1 cellular context compared by ENCODE assay signal in genomic region chr11:47407746-47408590, GRCh38.
TF ChIP-seq lines count a peak whose summit lies in the region.

Gene SLC39A13 (plus strand): TSS chr11:47408590. CDS start chr11:47410095, 1,505 bp downstream.

TF ChIP-seq in HepG2, 621 proteins besides CTCF, POLR2A, EP300 and RAD21 (continued from another document and continues in another):
- TF ChIP-seq, protein P1, sequence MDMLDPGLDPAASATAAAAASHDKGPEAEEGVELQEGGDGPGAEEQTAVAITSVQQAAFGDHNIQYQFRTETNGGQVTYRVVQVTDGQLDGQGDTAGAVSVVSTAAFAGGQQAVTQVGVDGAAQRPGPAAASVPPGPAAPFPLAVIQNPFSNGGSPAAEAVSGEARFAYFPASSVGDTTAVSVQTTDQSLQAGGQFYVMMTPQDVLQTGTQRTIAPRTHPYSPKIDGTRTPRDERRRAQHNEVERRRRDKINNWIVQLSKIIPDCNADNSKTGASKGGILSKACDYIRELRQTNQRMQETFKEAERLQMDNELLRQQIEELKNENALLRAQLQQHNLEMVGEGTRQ (IDR thresholded peaks at IDR 0.05; ENCODE audit: low read depth, low read length), result no peak
- TF ChIP-seq, protein P1 (CRISPR knock-in tag; IDR thresholded peaks at IDR 0.05; ENCODE audit: borderline replicate concordance), result no peak
- TF ChIP-seq CREM (IDR thresholded peaks at IDR 0.05), result no peak
- peak; percentile 70 for TF ChIP-seq CREM (CRISPR knock-in tag; IDR thresholded peaks at IDR 0.05)
- no peak for TF ChIP-seq CHD4 (IDR thresholded peaks at IDR 0.05; ENCODE audit: borderline replicate concordance, low read length)
- TF ChIP-seq ZNF891 (CRISPR knock-in tag; IDR thresholded peaks at IDR 0.05), result no peak
- TF ChIP-seq ZNF564 (CRISPR knock-in tag; IDR thresholded peaks at IDR 0.05), result no peak
- no peak; the same call in 1 of the 2 replicates for TF ChIP-seq ZNF362 (CRISPR knock-in tag; IDR thresholded peaks at IDR 0.05; ENCODE audit: borderline replicate concordance)
- TF ChIP-seq, protein P2, sequence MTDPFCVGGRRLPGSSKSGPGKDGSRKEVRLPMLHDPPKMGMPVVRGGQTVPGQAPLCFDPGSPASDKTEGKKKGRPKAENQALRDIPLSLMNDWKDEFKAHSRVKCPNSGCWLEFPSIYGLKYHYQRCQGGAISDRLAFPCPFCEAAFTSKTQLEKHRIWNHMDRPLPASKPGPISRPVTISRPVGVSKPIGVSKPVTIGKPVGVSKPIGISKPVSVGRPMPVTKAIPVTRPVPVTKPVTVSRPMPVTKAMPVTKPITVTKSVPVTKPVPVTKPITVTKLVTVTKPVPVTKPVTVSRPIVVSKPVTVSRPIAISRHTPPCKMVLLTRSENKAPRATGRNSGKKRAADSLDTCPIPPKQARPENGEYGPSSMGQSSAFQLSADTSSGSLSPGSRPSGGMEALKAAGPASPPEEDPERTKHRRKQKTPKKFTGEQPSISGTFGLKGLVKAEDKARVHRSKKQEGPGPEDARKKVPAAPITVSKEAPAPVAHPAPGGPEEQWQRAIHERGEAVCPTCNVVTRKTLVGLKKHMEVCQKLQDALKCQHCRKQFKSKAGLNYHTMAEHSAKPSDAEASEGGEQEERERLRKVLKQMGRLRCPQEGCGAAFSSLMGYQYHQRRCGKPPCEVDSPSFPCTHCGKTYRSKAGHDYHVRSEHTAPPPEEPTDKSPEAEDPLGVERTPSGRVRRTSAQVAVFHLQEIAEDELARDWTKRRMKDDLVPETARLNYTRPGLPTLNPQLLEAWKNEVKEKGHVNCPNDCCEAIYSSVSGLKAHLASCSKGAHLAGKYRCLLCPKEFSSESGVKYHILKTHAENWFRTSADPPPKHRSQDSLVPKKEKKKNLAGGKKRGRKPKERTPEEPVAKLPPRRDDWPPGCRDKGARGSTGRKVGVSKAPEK (CRISPR knock-in tag; IDR thresholded peaks at IDR 0.05; ENCODE audit: borderline replicate concordance), result no peak
- no peak for TF ChIP-seq DRAP1 (CRISPR knock-in tag; IDR thresholded peaks at IDR 0.05)
- TF ChIP-seq KLF12 (CRISPR knock-in tag; IDR thresholded peaks at IDR 0.05; ENCODE audit: borderline replicate concordance), result peak; percentile 91; the same call in 1 of the 2 replicates
- TF ChIP-seq ZNF274 (CRISPR knock-in tag; IDR thresholded peaks at IDR 0.05), result peak; percentile 79; the same call in 1 of the 2 replicates
- TF ChIP-seq ZNF121 (CRISPR knock-in tag; IDR thresholded peaks at IDR 0.05), result peak; percentile 61; the same call in 1 of the 2 replicates
- TF ChIP-seq ZNF225 (CRISPR knock-in tag; IDR thresholded peaks at IDR 0.05), result no peak; the same call in 1 of the 2 replicates
- TF ChIP-seq, protein P3, sequence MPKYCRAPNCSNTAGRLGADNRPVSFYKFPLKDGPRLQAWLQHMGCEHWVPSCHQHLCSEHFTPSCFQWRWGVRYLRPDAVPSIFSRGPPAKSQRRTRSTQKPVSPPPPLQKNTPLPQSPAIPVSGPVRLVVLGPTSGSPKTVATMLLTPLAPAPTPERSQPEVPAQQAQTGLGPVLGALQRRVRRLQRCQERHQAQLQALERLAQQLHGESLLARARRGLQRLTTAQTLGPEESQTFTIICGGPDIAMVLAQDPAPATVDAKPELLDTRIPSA (CRISPR knock-in tag; IDR thresholded peaks at IDR 0.05; ENCODE audit: borderline replicate concordance), result peak; percentile 91; the same call in 1 of the 2 replicates
- TF ChIP-seq, protein P4, sequence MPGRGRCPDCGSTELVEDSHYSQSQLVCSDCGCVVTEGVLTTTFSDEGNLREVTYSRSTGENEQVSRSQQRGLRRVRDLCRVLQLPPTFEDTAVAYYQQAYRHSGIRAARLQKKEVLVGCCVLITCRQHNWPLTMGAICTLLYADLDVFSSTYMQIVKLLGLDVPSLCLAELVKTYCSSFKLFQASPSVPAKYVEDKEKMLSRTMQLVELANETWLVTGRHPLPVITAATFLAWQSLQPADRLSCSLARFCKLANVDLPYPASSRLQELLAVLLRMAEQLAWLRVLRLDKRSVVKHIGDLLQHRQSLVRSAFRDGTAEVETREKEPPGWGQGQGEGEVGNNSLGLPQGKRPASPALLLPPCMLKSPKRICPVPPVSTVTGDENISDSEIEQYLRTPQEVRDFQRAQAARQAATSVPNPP (CRISPR knock-in tag; IDR thresholded peaks at IDR 0.05), result no peak
- peak; percentile 72 for TF ChIP-seq ZNF724P (CRISPR knock-in tag; IDR thresholded peaks at IDR 0.05; ENCODE audit: borderline replicate concordance)
- peak; percentile 25; the same call in 1 of the 2 replicates for TF ChIP-seq ZFP90 (CRISPR knock-in tag; IDR thresholded peaks at IDR 0.05; ENCODE audit: borderline replicate concordance)
- peak; percentile 78; the same call in 1 of the 2 replicates for TF ChIP-seq ATF7-NPFF (CRISPR knock-in tag; IDR thresholded peaks at IDR 0.05; ENCODE audit: low read depth)
- no peak; the same call in 1 of the 2 replicates for TF ChIP-seq TFAP4 (IDR thresholded peaks at IDR 0.05; ENCODE audit: borderline replicate concordance, low read depth)
- no peak for TF ChIP-seq ZNF879 (CRISPR knock-in tag; IDR thresholded peaks at IDR 0.05)
- no peak for TF ChIP-seq HNRNPH1 (optimal IDR thresholded peaks at IDR 0.05; ENCODE audit: low read depth, low read length)
- TF ChIP-seq SUZ12 (IDR thresholded peaks at IDR 0.05; ENCODE audit: low read depth, low read length), result no peak
- TF ChIP-seq, protein P5, sequence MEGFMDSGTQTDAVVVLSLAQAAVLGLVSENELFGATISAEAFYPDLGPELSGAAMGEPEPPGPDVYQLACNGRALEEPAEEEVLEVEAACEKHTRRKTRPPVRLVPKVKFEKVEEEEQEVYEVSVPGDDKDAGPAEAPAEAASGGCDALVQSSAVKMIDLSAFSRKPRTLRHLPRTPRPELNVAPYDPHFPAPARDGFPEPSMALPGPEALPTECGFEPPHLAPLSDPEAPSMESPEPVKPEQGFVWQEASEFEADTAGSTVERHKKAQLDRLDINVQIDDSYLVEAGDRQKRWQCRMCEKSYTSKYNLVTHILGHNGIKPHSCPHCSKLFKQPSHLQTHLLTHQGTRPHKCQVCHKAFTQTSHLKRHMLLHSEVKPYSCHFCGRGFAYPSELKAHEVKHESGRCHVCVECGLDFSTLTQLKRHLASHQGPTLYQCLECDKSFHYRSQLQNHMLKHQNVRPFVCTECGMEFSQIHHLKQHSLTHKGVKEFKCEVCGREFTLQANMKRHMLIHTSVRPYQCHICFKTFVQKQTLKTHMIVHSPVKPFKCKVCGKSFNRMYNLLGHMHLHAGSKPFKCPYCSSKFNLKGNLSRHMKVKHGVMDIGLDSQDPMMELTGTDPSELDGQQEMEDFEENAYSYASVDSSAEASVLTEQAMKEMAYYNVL (CRISPR knock-in tag; IDR thresholded peaks at IDR 0.05; ENCODE audit: borderline replicate concordance), result peak; percentile 79
- TF ChIP-seq, protein P6, sequence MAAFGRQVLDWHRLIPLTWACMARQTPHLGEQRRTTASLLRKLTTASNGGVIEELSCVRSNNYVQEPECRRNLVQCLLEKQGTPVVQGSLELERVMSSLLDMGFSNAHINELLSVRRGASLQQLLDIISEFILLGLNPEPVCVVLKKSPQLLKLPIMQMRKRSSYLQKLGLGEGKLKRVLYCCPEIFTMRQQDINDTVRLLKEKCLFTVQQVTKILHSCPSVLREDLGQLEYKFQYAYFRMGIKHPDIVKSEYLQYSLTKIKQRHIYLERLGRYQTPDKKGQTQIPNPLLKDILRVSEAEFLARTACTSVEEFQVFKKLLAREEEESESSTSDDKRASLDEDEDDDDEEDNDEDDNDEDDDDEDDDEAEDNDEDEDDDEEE (CRISPR knock-in tag; IDR thresholded peaks at IDR 0.05), result peak; percentile 87
- TF ChIP-seq SRF (IDR thresholded peaks at IDR 0.05; ENCODE audit: low read depth, low read length), result peak; percentile 78
- TF ChIP-seq ZNF713 (CRISPR knock-in tag; IDR thresholded peaks at IDR 0.05), result 0 out of 2 replicates have a peak, but pooled peaks have one; percentile 46
- TF ChIP-seq SALL1 (CRISPR knock-in tag; IDR thresholded peaks at IDR 0.05), result peak; percentile 91
- TF ChIP-seq, protein P7, sequence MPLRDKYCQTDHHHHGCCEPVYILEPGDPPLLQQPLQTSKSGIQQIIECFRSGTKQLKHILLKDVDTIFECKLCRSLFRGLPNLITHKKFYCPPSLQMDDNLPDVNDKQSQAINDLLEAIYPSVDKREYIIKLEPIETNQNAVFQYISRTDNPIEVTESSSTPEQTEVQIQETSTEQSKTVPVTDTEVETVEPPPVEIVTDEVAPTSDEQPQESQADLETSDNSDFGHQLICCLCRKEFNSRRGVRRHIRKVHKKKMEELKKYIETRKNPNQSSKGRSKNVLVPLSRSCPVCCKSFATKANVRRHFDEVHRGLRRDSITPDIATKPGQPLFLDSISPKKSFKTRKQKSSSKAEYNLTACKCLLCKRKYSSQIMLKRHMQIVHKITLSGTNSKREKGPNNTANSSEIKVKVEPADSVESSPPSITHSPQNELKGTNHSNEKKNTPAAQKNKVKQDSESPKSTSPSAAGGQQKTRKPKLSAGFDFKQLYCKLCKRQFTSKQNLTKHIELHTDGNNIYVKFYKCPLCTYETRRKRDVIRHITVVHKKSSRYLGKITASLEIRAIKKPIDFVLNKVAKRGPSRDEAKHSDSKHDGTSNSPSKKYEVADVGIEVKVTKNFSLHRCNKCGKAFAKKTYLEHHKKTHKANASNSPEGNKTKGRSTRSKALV (CRISPR knock-in tag; IDR thresholded peaks at IDR 0.05), result 0 out of 2 replicates have a peak, but pooled peaks have one; percentile 39
- peak; percentile 86 for TF ChIP-seq ZNF883 (CRISPR knock-in tag; IDR thresholded peaks at IDR 0.05; ENCODE audit: not compliant biosample characterization)
- 0 out of 2 replicates have a peak, but pooled peaks have one; percentile 44 for TF ChIP-seq FOXK2 (IDR thresholded peaks at IDR 0.05)
- TF ChIP-seq ZNF496 (CRISPR knock-in tag; IDR thresholded peaks at IDR 0.05; ENCODE audit: insufficient replicate concordance), result no peak
- TF ChIP-seq TMF1 (CRISPR knock-in tag; IDR thresholded peaks at IDR 0.05; ENCODE audit: low read depth), result no peak
- no peak for TF ChIP-seq ATF1 (CRISPR knock-in tag; IDR thresholded peaks at IDR 0.05)
- TF ChIP-seq SSRP1 (CRISPR knock-in tag; IDR thresholded peaks at IDR 0.05), result no peak
- TF ChIP-seq CCAR2 (optimal IDR thresholded peaks at IDR 0.05; ENCODE audit: low read depth, low read length), result no peak
- TF ChIP-seq GFI1 (CRISPR knock-in tag; IDR thresholded peaks at IDR 0.05; ENCODE audit: borderline replicate concordance), result no peak; the same call in 1 of the 2 replicates
- TF ChIP-seq HOXA3 (CRISPR knock-in tag; IDR thresholded peaks at IDR 0.05), result peak; percentile 94
- TF ChIP-seq HBP1 (CRISPR knock-in tag; IDR thresholded peaks at IDR 0.05; ENCODE audit: low read depth), result peak; percentile 53
- no peak for TF ChIP-seq PCBP1 (IDR thresholded peaks at IDR 0.05; ENCODE audit: borderline replicate concordance, low read depth, low read length)
- TF ChIP-seq ESRRA (CRISPR knock-in tag; IDR thresholded peaks at IDR 0.05; ENCODE audit: low read depth), result peak; percentile 71
- TF ChIP-seq KDM6A (CRISPR knock-in tag; IDR thresholded peaks at IDR 0.05; ENCODE audit: low read depth), result 0 out of 2 replicates have a peak, but pooled peaks have one; percentile 5
- peak; percentile 25; the same call in 1 of the 2 replicates for TF ChIP-seq ZNF256 (CRISPR knock-in tag; conservative IDR thresholded peaks at IDR 0.05)
- peak; percentile 90 for TF ChIP-seq GATAD1 (CRISPR knock-in tag; IDR thresholded peaks at IDR 0.05)
- TF ChIP-seq CEBPG (CRISPR knock-in tag; IDR thresholded peaks at IDR 0.05), result no peak
